Comparison of ENCODE assay signal across 15 cellular contexts in the genomic region with DNA sequence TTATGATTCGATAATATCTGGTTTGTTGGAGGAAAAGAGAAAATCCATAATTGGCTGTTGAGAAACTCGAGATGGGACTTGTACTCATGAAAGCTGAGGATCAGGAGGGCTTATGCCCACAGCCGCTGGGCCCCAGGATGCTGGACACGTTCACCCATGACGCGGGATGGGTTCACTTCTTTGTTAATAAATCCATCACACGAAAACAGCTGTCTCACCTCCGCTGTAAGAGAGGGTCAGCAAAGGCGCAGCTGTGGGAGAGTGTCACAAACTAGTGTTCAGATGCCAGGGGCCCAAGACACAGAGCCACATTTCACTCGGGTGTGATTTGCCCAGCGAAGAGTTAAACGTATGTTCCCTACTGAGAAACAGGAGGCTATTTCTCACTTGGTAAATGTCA.
DNase-seq lines count a peak whose midpoint lies in the region; ATAC-seq and TF ChIP-seq lines count a peak whose summit lies in the region.
"Had no signal": no experiment of that assay in that cellular context is flagged by ENCODE, and none has a peak within 500 bp of the region (broad histone marks: within the 10 kb centered on the region; RNA-seq: fewer than 3 reads in every experiment).

No MANE protein-coding gene starts in this region.

- peak overlapping the region; percentile 44 for H3K4me3 ChIP-seq in SJCRH30
- no peak overlapping the region for H3K4me3 ChIP-seq in psoas muscle
- H3K4me3 ChIP-seq in vagina = no peak overlapping the region
- H3K4me3 ChIP-seq: A549, BLaER1, GM23248 had no signal

- H3K9me3 ChIP-seq in SJCRH30 (replicated peaks) = peaks cover 3% of the 10 kb centered on the region; the same call in 1 of the 2 replicates
- no peaks in the 10 kb centered on the region for H3K9me3 ChIP-seq in psoas muscle
- no peaks in the 10 kb centered on the region for H3K9me3 ChIP-seq in vagina
- H3K9me3 ChIP-seq: A549, BLaER1 had no signal

- TF ChIP-seq POLR2A in vagina (IDR thresholded peaks at IDR 0.05) = no peak

- DNase-seq in SJCRH30 (peak; percentile 87 to 91), left kidney (ENCODE audit: low read depth, low spot score) (peak; percentile 72), psoas muscle (no peak), vagina (ENCODE audit: extremely low spot score in 2 of 2) (no peak), caudate nucleus (lab: John Stamatoyannopoulos, UW) (no peak), pons (ENCODE audit: low spot score) (no peak)
- DNase-seq: CD4-positive, CD25-positive, alpha-beta regulatory T cell; DMS53; GF-D8; IMR-90 had no signal

- TF ChIP-seq CTCF in psoas muscle (IDR thresholded peaks at IDR 0.05) (no peak), vagina (IDR thresholded peaks at IDR 0.05) (no peak)

- WGBS in psoas muscle, 3 donors = 20 to 31% (median 24%) methylated on average over 12 of the region's 12 CpGs

- H3K27me3 ChIP-seq in SJCRH30 (no peaks in the 10 kb centered on the region), psoas muscle (ENCODE audit: insufficient read depth in 3 of 3, low read length in 2 of 3) (no peaks in the 10 kb centered on the region), vagina (no peaks in the 10 kb centered on the region)
- H3K27me3 ChIP-seq: BLaER1 had no signal

- peak overlapping the region; percentile 86 for H3K27ac ChIP-seq in SJCRH30
- no peak overlapping the region for H3K27ac ChIP-seq in psoas muscle
- peak overlapping the region; percentile 71 for H3K27ac ChIP-seq in vagina
- no peak overlapping the region for H3K27ac ChIP-seq in caudate nucleus (ENCODE audit: low read depth, low read length)
- H3K27ac ChIP-seq: A549, BLaER1, GM23248 had no signal

- no peaks in the 10 kb centered on the region for H3K36me3 ChIP-seq in SJCRH30
- no peaks in the 10 kb centered on the region for H3K36me3 ChIP-seq in psoas muscle (ENCODE audit: insufficient read depth in 1 of 2, low read depth in 1 of 2)
- H3K36me3 ChIP-seq in vagina = no peaks in the 10 kb centered on the region
- H3K36me3 ChIP-seq: BLaER1 had no signal

- ATAC-seq in psoas muscle (peak in 3 of 4 donors; percentile 42 to 66 (median 55)), HG02798 (IDR thresholded peaks at IDR 0.05; ENCODE audit: poor library complexity, unreplicated experiment) (no peak)
- ATAC-seq: A549, HCT116 had no signal

- intact Hi-C loops in psoas muscle (cut with DNase I) (no loop called here), vagina (cut with DNase I) (no loop called here)

- peaks cover 25% of the 10 kb centered on the region for H3K4me1 ChIP-seq in SJCRH30
- peaks cover 31% of the 10 kb centered on the region for H3K4me1 ChIP-seq in psoas muscle
- peaks cover 15% of the 10 kb centered on the region for H3K4me1 ChIP-seq in vagina
- H3K4me1 ChIP-seq: A549, BLaER1 had no signal

Comparison
In these comparisons a context has a peak if more than half of its experiments do, and no peak if none do; other contexts are left out.
1. DNase-seq: peak in SJCRH30 (2 of 2) and left kidney (single experiment); none in psoas muscle (0 of 2), vagina (0 of 2), caudate nucleus (0 of 61) and pons (single experiment).
2. H3K27ac ChIP-seq: peak in SJCRH30 (single experiment) and vagina (single experiment); none in psoas muscle (single experiment) and caudate nucleus (single experiment).